8 cellular contexts compared by ENCODE assay signal in the genomic region with DNA sequence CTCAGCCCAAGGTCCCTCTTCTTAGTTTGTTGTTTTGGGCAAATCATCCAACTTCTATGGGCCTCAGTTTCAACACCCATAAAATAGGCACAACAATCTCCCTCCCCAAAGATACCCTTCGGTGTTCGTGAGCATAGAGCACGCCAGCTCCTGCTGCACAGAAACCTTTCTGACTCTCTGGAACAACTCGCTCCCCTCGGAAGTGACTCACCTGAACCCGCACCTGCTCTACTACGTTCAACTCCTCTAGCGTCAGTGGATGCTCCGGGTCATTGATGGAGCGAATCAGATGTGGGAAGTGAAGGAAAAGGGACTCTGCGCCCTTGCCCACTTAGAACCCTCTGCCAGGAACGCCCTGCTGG. TPM values are rescaled to one million over a fixed set of nuclear protein-coding genes. Genes with fewer than 3 reads are reported as not detected.
DNase-seq lines count a peak whose midpoint lies in the region; ATAC-seq, FAIRE-seq and TF ChIP-seq lines count a peak whose summit lies in the region.

No MANE protein-coding gene starts in this region.

- H3K36me3 Mint-ChIP-seq in endothelial cell (ENCODE audit: low read depth, unreplicated experiment): peaks cover 23% of the 10 kb centered on the region

- 1% methylated on average over 12 of the region's 12 CpGs for WGBS in pancreas, 2 donors

- H3K36me3 ChIP-seq in BE2C (no peaks in the 10 kb centered on the region), pancreas (no peaks in the 10 kb centered on the region)

- H3K9me3 Mint-ChIP-seq in endothelial cell (ENCODE audit: unreplicated experiment): no peaks in the 10 kb centered on the region

- ATAC-seq in HG02610 (IDR thresholded peaks at IDR 0.05; ENCODE audit: unreplicated experiment): peak; percentile 13
- peak in 3 of 4 donors; percentile 0 to 9 (median 3) for ATAC-seq in pancreas

- H3K4me3 ChIP-seq in BE2C (ENCODE audit: low read depth, low read length) (peak overlapping the region; percentile 99), WI38 (ENCODE audit: low read depth, low read length) (peak overlapping the region; percentile 100), pancreas (peak overlapping the region; percentile 94 to 99 (median 98))

- H3K27me3 Mint-ChIP-seq in endothelial cell (ENCODE audit: unreplicated experiment): peaks cover 15% of the 10 kb centered on the region

- no peaks in the 10 kb centered on the region for H3K4me1 ChIP-seq in BE2C
- peaks cover 4 to 20% (median 11%) of the 10 kb centered on the region in 3 donors for H3K4me1 ChIP-seq in pancreas

- TF ChIP-seq CTCF in BE2C (IDR thresholded peaks at IDR 0.05; ENCODE audit: low read depth, low read length) (no peak), WI38 (IDR thresholded peaks at IDR 0.05; ENCODE audit: low read depth, low read length) (no peak), endothelial cell (IDR thresholded peaks at IDR 0.05; ENCODE audit: unreplicated experiment) (no peak), pancreas (IDR thresholded peaks at IDR 0.05) (no peak)

- intact Hi-C loops in pancreas (cut with DNase I): no loop called here

- DNase-seq in BE2C (no peak), endothelial cell (ENCODE audit: low spot score) (no peak), pancreas (no peak), AG08396 (ENCODE audit: low spot score) (no peak), NCI-H2171 (lab: John Stamatoyannopoulos, UW) (no peak), amygdala (lab: John Stamatoyannopoulos, UW) (no peak)

- no peak for FAIRE-seq in pancreas (lab: Jason Lieb, UNC)

- H3K27me3 ChIP-seq in BE2C: no peaks in the 10 kb centered on the region
- no peaks in the 10 kb centered on the region for H3K27me3 ChIP-seq in pancreas

- H3K27ac Mint-ChIP-seq in endothelial cell (ENCODE audit: unreplicated experiment): peak overlapping the region; percentile 85

- H3K27ac ChIP-seq in pancreas: peak overlapping the region; percentile 59 to 85 (median 80)

- peak overlapping the region; percentile 96 for H3K4me3 Mint-ChIP-seq in endothelial cell (ENCODE audit: unreplicated experiment)

- peaks cover 25% of the 10 kb centered on the region for H3K4me1 Mint-ChIP-seq in endothelial cell (ENCODE audit: unreplicated experiment)

- no peaks in the 10 kb centered on the region for H3K9me3 ChIP-seq in BE2C
- H3K9me3 ChIP-seq in pancreas: no peaks in the 10 kb centered on the region

RNA-seq across cellular contexts. Expression of a gene that starts 0.4 kb away (rescaled TPM):
- 878 TPM for polyA plus RNA-seq in BE2C (2012; ENCODE audit: insufficient read depth, insufficient read length, low read depth)
- total RNA-seq in endothelial cell (ENCODE audit: unreplicated experiment) (38.8 TPM), pancreas (10 to 100 TPM; 14.8 to 31.5 (median 22.0) TPM)
- 10 to 100 TPM; 73.7 to 86.9 TPM for polyA plus RNA-seq in pancreas

RNA-seq across cellular contexts. Expression of a gene that starts 1.6 kb away (rescaled TPM):
- polyA plus RNA-seq in BE2C (2012; ENCODE audit: insufficient read depth, insufficient read length, low read depth): 49.5 TPM
- total RNA-seq in endothelial cell (ENCODE audit: unreplicated experiment) (26.7 TPM), pancreas (10 to 100 TPM; 14.3 to 23.1 (median 17.3) TPM)
- polyA plus RNA-seq in pancreas: 10 to 100 TPM; 14.9 to 18.6 TPM

RNA-seq across cellular contexts. Expression of a gene that starts 8.4 kb away (rescaled TPM):
- polyA plus RNA-seq in BE2C (2012; ENCODE audit: insufficient read depth, insufficient read length, low read depth): 15.8 TPM
- not detected for total RNA-seq in endothelial cell (ENCODE audit: unreplicated experiment)
- total RNA-seq in pancreas: 1 to 10 TPM in 1 of 6 donors, under 1 TPM in 5; 0.20 to 2.7 (median 0.53) TPM
- polyA plus RNA-seq in pancreas: 1 to 10 TPM; 2.7 to 2.9 TPM

RNA-seq across cellular contexts. Expression of a gene that starts 15.1 kb away (rescaled TPM):
- polyA plus RNA-seq in BE2C (2012; ENCODE audit: insufficient read depth, insufficient read length, low read depth): not detected
- total RNA-seq in endothelial cell (ENCODE audit: unreplicated experiment) (not detected), pancreas (not detected)
- not detected for polyA plus RNA-seq in pancreas

RNA-seq across cellular contexts. Expression of a gene that starts 27.3 kb away (rescaled TPM):
- polyA plus RNA-seq in BE2C (2012; ENCODE audit: insufficient read depth, insufficient read length, low read depth): 9.2 TPM
- total RNA-seq in endothelial cell (ENCODE audit: unreplicated experiment): 2.5 TPM
- 1 to 10 TPM; 1.9 to 6.2 (median 4.6) TPM for total RNA-seq in pancreas
- polyA plus RNA-seq in pancreas: 1 to 10 TPM; 4.6 to 7.3 TPM
